ENCODE assay signal across 26 cellular contexts in the genomic region with DNA sequence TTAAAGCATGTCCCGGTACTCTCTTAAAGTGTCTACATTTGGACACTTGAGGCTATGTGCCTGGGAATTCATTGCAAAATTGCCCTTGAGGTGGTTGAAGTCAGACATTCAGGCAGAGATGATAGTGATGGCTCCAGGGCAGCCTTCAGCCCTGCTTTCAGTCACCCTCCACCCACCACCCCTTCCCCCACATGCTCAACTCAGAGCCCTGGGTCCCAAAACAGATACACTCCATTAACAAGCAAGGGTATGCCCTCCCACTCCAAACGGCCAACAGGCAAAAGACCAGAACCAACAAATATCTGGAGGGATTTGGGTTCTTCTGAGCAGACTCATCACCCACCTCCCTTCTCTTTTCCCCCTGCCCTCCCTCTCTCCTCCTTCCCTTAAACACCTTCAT.
"Had no signal": no experiment of that assay in that cellular context is flagged by ENCODE, and none has a peak within 500 bp of the region (broad histone marks: within the 10 kb centered on the region; RNA-seq: fewer than 3 reads in every experiment).

No MANE protein-coding gene starts in this region.

- H3K4me1 Mint-ChIP-seq: activated CD4-positive, alpha-beta T cell treated with anti-CD3 and anti-CD28 coated beads for 36 hours; activated naive CD8-positive, alpha-beta T cell treated with anti-CD3 and anti-CD28 coated beads for 36 hours; stimulated activated memory B cell treated with anti-CD40 and anti-IgM and Interleukin-4, amounts not matched to agents 10 μg/mL and 1 μg/mL and 100 μg/mL, for 72 hours had no signal

- H3K27me3 Mint-ChIP-seq: activated naive CD8-positive, alpha-beta T cell treated with anti-CD3 and anti-CD28 coated beads for 36 hours had no signal

- H3K9me3 ChIP-seq: adrenal gland, ascending aorta, gastrocnemius medialis, left ventricle myocardium inferior, ovary, prostate gland, tibial nerve, uterus had no signal

- H3K27ac ChIP-seq: ascending aorta, gastrocnemius medialis, left ventricle myocardium inferior, ovary, prostate gland, tibial nerve, uterus had no signal

- H3K4me3 ChIP-seq: adrenal gland, ascending aorta, gastrocnemius medialis, left ventricle myocardium inferior, ovary, prostate gland, tibial nerve, uterus had no signal

- H3K27ac Mint-ChIP-seq: activated CD4-positive, alpha-beta T cell treated with anti-CD3 and anti-CD28 coated beads for 36 hours; activated naive CD4-positive, alpha-beta T cell treated with anti-CD3 and anti-CD28 coated beads for 36 hours; activated naive CD8-positive, alpha-beta T cell treated with anti-CD3 and anti-CD28 coated beads for 36 hours; brain; naive thymus-derived CD4-positive, alpha-beta T cell; stimulated activated memory B cell treated with anti-CD40 and anti-IgM and Interleukin-4, amounts not matched to agents 10 μg/mL and 1 μg/mL and 100 μg/mL, for 72 hours had no signal

- H3K4me1 ChIP-seq: gastrocnemius medialis, tibial nerve, uterus had no signal

- H3K27me3 ChIP-seq: adrenal gland, ascending aorta, gastrocnemius medialis, ovary, tibial nerve, uterus had no signal

- H3K36me3 ChIP-seq: adrenal gland, ascending aorta, gastrocnemius medialis, left ventricle myocardium inferior, ovary, prostate gland, tibial nerve, uterus had no signal

- H3K36me3 Mint-ChIP-seq: activated naive CD8-positive, alpha-beta T cell treated with anti-CD3 and anti-CD28 coated beads for 36 hours; brain; naive thymus-derived CD4-positive, alpha-beta T cell; stimulated activated memory B cell treated with anti-CD40 and anti-IgM and Interleukin-4, amounts not matched to agents 10 μg/mL and 1 μg/mL and 100 μg/mL, for 72 hours had no signal

- H3K9me3 Mint-ChIP-seq: activated naive CD4-positive, alpha-beta T cell treated with anti-CD3 and anti-CD28 coated beads for 36 hours; activated naive CD8-positive, alpha-beta T cell treated with anti-CD3 and anti-CD28 coated beads for 36 hours; brain; stimulated activated memory B cell treated with anti-CD40 and anti-IgM and Interleukin-4, amounts not matched to agents 10 μg/mL and 1 μg/mL and 100 μg/mL, for 72 hours had no signal

- H3K4me3 Mint-ChIP-seq: activated CD4-positive, alpha-beta T cell treated with anti-CD3 and anti-CD28 coated beads for 36 hours; activated naive CD4-positive, alpha-beta T cell treated with anti-CD3 and anti-CD28 coated beads for 36 hours; activated naive CD8-positive, alpha-beta T cell treated with anti-CD3 and anti-CD28 coated beads for 36 hours; brain; naive thymus-derived CD4-positive, alpha-beta T cell; stimulated activated memory B cell treated with anti-CD40 and anti-IgM and Interleukin-4, amounts not matched to agents 10 μg/mL and 1 μg/mL and 100 μg/mL, for 72 hours had no signal

- DNase-seq: activated CD4-positive, alpha-beta T cell treated with anti-CD3 and anti-CD28 coated beads for 36 hours; activated CD4-positive, CD25-positive, alpha-beta regulatory T cell; activated CD8-positive, alpha-beta memory T cell treated with anti-CD3 and anti-CD28 coated beads for 24 hours; activated effector memory CD4-positive, alpha-beta T cell treated with Interleukin-2 at 50 U/mL for 16 hours; activated naive CD4-positive, alpha-beta T cell treated with anti-CD3 and anti-CD28 coated beads for 36 hours; activated naive CD8-positive, alpha-beta T cell treated with anti-CD3 and anti-CD28 coated beads for 36 hours; adrenal gland; caudate nucleus; dermis blood vessel endothelial cell; effector CD4-positive, alpha-beta T cell; gastrocnemius medialis; glutamatergic neuron; left ventricle myocardium inferior; naive thymus-derived CD4-positive, alpha-beta T cell; ovary; retina; stimulated activated CD4-positive, alpha-beta T cell treated with anti-CD3 and anti-CD28 coated beads, Interleukin-1b, Interleukin-23, amount 100 ng/mL, for 48 hours; stimulated activated CD4-positive, alpha-beta T cell treated with anti-CD3 and anti-CD28 coated beads, Interleukin-4, amount 100 ng/mL, for 4 hours; stimulated activated CD8-positive, alpha-beta memory T cell treated with anti-CD3 and anti-CD28 coated beads, Interleukin-4, amount 100 ng/mL, for 48 hours; uterus had no signal

- ATAC-seq: activated CD4-positive, alpha-beta T cell treated with anti-CD3 and anti-CD28 coated beads for 36 hours; gastrocnemius medialis; naive thymus-derived CD4-positive, alpha-beta T cell; sciatic nerve; stimulated activated memory B cell treated with anti-CD40 and anti-IgM and Interleukin-4, amounts not matched to agents 10 μg/mL and 1 μg/mL and 100 μg/mL, for 72 hours had no signal
